ENCODE assay signal across 7 cellular contexts in genomic region chr17:38705523-38705802, GRCh38. TPM values are rescaled to one million over a fixed set of nuclear protein-coding genes. Genes with fewer than 3 reads are reported as not detected.
A peak's percentile ranks its signal among the peaks of the same experiment; 100 is the strongest.
DNase-seq lines count a peak whose midpoint lies in the region; ATAC-seq and TF ChIP-seq lines count a peak whose summit lies in the region.

No MANE protein-coding gene starts in this region.

- DNase-seq in H7 (peak; percentile 91), WERI-Rb-1 (no peak), smooth muscle cell (lab: John Stamatoyannopoulos, UW; ENCODE audit: unreplicated experiment) (no peak), retina (no peak)

- H3K4me3 ChIP-seq in H7 (ENCODE audit: insufficient read depth, low read depth, low read length) (peak overlapping the region; percentile 42), WERI-Rb-1 (ENCODE audit: low read depth, low read length) (peak overlapping the region; percentile 83), gastroesophageal sphincter (peak overlapping the region; percentile 75 to 94), smooth muscle cell (peak overlapping the region; percentile 98)

- ATAC-seq in gastroesophageal sphincter = no peak
- no peak for ATAC-seq in HG02642 (IDR thresholded peaks at IDR 0.05; ENCODE audit: poor library complexity, unreplicated experiment)
- ATAC-seq in HG03520 (IDR thresholded peaks at IDR 0.05; ENCODE audit: unreplicated experiment) = no peak

- H3K9me3 ChIP-seq in WERI-Rb-1 (ENCODE audit: severe bottlenecking) = no peaks in the 10 kb centered on the region
- no peaks in the 10 kb centered on the region for H3K9me3 ChIP-seq in gastroesophageal sphincter
- no peaks in the 10 kb centered on the region for H3K9me3 ChIP-seq in smooth muscle cell (replicated peaks; ENCODE audit: low read depth)

- no peak for TF ChIP-seq EP300 in gastroesophageal sphincter (IDR thresholded peaks at IDR 0.05)

- H4K20me1 ChIP-seq in smooth muscle cell (ENCODE audit: low read depth) = peaks cover 22% of the 10 kb centered on the region

- H3K27ac ChIP-seq in WERI-Rb-1 = peak overlapping the region; percentile 99
- peak overlapping the region; percentile 85 to 97 (median 94) for H3K27ac ChIP-seq in gastroesophageal sphincter
- H3K27ac ChIP-seq in smooth muscle cell (ENCODE audit: low read depth) = no peak overlapping the region

- H3K9ac ChIP-seq in smooth muscle cell (ENCODE audit: low read depth) = no peak overlapping the region

- H3K79me2 ChIP-seq in smooth muscle cell (ENCODE audit: low read depth) = no peaks in the 10 kb centered on the region

- H3K36me3 ChIP-seq in H7 (replicated peaks; ENCODE audit: control insufficient read depth, insufficient read depth, low read length) (no peaks in the 10 kb centered on the region), WERI-Rb-1 (peaks cover 43% of the 10 kb centered on the region), gastroesophageal sphincter (peaks cover 0 to 32% of the 10 kb centered on the region in 2 donors), smooth muscle cell (ENCODE audit: low read depth) (no peaks in the 10 kb centered on the region)

- H3K27me3 ChIP-seq in H7 (ENCODE audit: control insufficient read depth, insufficient read depth, low read length) (peaks cover 62% of the 10 kb centered on the region), WERI-Rb-1 (ENCODE audit: insufficient read depth, low read depth, severe bottlenecking) (no peaks in the 10 kb centered on the region), gastroesophageal sphincter (no peaks in the 10 kb centered on the region), smooth muscle cell (ENCODE audit: low read depth) (no peaks in the 10 kb centered on the region)

- TF ChIP-seq CTCF in WERI-Rb-1 (IDR thresholded peaks at IDR 0.05; ENCODE audit: low read depth, low read length) = no peak
- TF ChIP-seq CTCF in gastroesophageal sphincter (IDR thresholded peaks at IDR 0.05) = no peak
- TF ChIP-seq CTCF in smooth muscle cell (IDR thresholded peaks at IDR 0.05; ENCODE audit: borderline replicate concordance, insufficient read depth, poor library complexity, severe bottlenecking) = no peak

- H2AFZ ChIP-seq in smooth muscle cell (ENCODE audit: low read depth) = no peak overlapping the region

- peaks cover 13% of the 10 kb centered on the region for H3F3A ChIP-seq in smooth muscle cell (ENCODE audit: low read depth)

- no CpG with 5 or more reads among the region's 32 CpGs for WGBS in gastroesophageal sphincter (ENCODE audit: low coverage in 1 of 2), 2 donors
- WGBS in smooth muscle cell (ENCODE audit: low lambda C conversion rate) = no CpG with 5 or more reads among the region's 32 CpGs

- TF ChIP-seq POLR2A in gastroesophageal sphincter (IDR thresholded peaks at IDR 0.05) = no peak

- peaks cover 0 to 77% (median 14%) of the 10 kb centered on the region in 3 donors for H3K4me1 ChIP-seq in gastroesophageal sphincter
- peaks cover 12% of the 10 kb centered on the region for H3K4me1 ChIP-seq in smooth muscle cell (ENCODE audit: low read depth)

- peak overlapping the region; percentile 99 for H3K4me2 ChIP-seq in smooth muscle cell

RNA-seq across cellular contexts. Expression of gene MLLT6, which starts 0.4 kb away (rescaled TPM):
- total RNA-seq in H7 (2014; rRNA removed; shearing (Covaris generic)) = 17.8 and 22.1 TPM in 2 replicates
- total RNA-seq in gastroesophageal sphincter (100 to 1,000 TPM in 1 of 4 donors, 10 to 100 TPM in 3; 55.6 to 101 (median 77.9) TPM), smooth muscle cell (11.2 and 12.4 TPM in 2 replicates)
- 4.6 and 8.1 TPM in 2 replicates for polyA plus RNA-seq in smooth muscle cell

RNA-seq across cellular contexts. Expression of gene CISD3, which starts 24.7 kb away (rescaled TPM):
- 2.9 TPM in 2 replicates for total RNA-seq in H7 (2014; rRNA removed; shearing (Covaris generic))
- total RNA-seq in gastroesophageal sphincter = 10 to 100 TPM in 2 of 4 donors, 1 to 10 TPM in 2; 8.5 to 14.9 (median 11.1) TPM
- 0.54 and 1.3 TPM in 2 replicates for total RNA-seq in smooth muscle cell
- 15.1 and 18.1 TPM in 2 replicates for polyA plus RNA-seq in smooth muscle cell

RNA-seq across cellular contexts. Expression of gene EPOP, which starts 30.7 kb away (rescaled TPM):
- 6.1 and 6.2 TPM in 2 replicates for total RNA-seq in H7 (2014; rRNA removed; shearing (Covaris generic))
- total RNA-seq in gastroesophageal sphincter (1 to 10 TPM in 3 of 4 donors, under 1 TPM in 1; 0.31 to 3.5 (median 1.5) TPM), smooth muscle cell (0.85 and 1.6 TPM in 2 replicates)
- 0.24 and 0.40 TPM in 2 replicates for polyA plus RNA-seq in smooth muscle cell

RNA-seq across cellular contexts. Expression of gene PCGF2, which starts 42.7 kb away (rescaled TPM):
- 19.3 and 27.0 TPM in 2 replicates for total RNA-seq in H7 (2014; rRNA removed; shearing (Covaris generic))
- 10 to 100 TPM in 1 of 4 donors, 1 to 10 TPM in 3; 6.4 to 13.0 (median 9.7) TPM for total RNA-seq in gastroesophageal sphincter
- 4.7 and 11.6 TPM in 2 replicates for total RNA-seq in smooth muscle cell
- polyA plus RNA-seq in smooth muscle cell = 6.1 and 11.2 TPM in 2 replicates

RNA-seq across cellular contexts. Expression of gene PSMB3, which starts 47.1 kb away (rescaled TPM):
- 514 and 530 TPM in 2 replicates for total RNA-seq in H7 (2014; rRNA removed; shearing (Covaris generic))
- total RNA-seq in gastroesophageal sphincter (100 to 1,000 TPM; 107 to 123 (median 117) TPM), smooth muscle cell (265 and 312 TPM in 2 replicates)
- 346 and 358 TPM in 2 replicates for polyA plus RNA-seq in smooth muscle cell

Comparison
In these comparisons a context has a peak if more than half of its experiments do, and no peak if none do; other contexts are left out.
1. H3K4me3 ChIP-seq: peak in every context shown above with its lines; median percentile 98 in smooth muscle cell; 84 in gastroesophageal sphincter; 83 in WERI-Rb-1; 42 in H7.